In genomic region chrX:71128915-71129765, GRCh38 we compare ENCODE assay signal across 8 cellular contexts. TPM values are rescaled to one million over a fixed set of nuclear protein-coding genes. Genes with fewer than 3 reads are reported as not detected.
DNase-seq lines count a peak whose midpoint lies in the region; ATAC-seq and TF ChIP-seq lines count a peak whose summit lies in the region.

No MANE protein-coding gene starts in this region.

- intact Hi-C loops in body of pancreas (cut with DNase I): no loop called here

- no peak for TF ChIP-seq POLR2A in body of pancreas (IDR thresholded peaks at IDR 0.05)

- H3K4me3 ChIP-seq in AG10803 (ENCODE audit: low read length): no peak overlapping the region
- no peak overlapping the region for H3K4me3 ChIP-seq in MG63
- H3K4me3 ChIP-seq in WI38 (ENCODE audit: low read depth, low read length): no peak overlapping the region
- no peak overlapping the region for H3K4me3 ChIP-seq in body of pancreas

- peak; percentile 45 for DNase-seq in AG10803 (ENCODE audit: low read depth)
- DNase-seq in MG63: peak; percentile 12
- peak; percentile 71 to 79 (median 72) for DNase-seq in body of pancreas
- peak; percentile 63 for DNase-seq in iris pigment epithelial cell (ENCODE audit: low read depth)
- DNase-seq in stimulated activated CD4-positive, alpha-beta T cell treated with anti-CD3 and anti-CD28 coated beads, Interleukin-1b, Interleukin-23, amount 100 ng/mL, for 48 hours: peak; percentile 69

- H3K36me3 ChIP-seq in MG63 (peaks cover 9% of the 10 kb centered on the region), body of pancreas (replicated peaks in 1 of 2; ENCODE audit: insufficient read depth in 1 of 2, low read depth in 2 of 2) (peaks cover 0 to 2% of the 10 kb centered on the region in 2 donors)

- H3K4me1 ChIP-seq in body of pancreas: peaks cover 16% of the 10 kb centered on the region

- 22 to 40% methylated on average over 9 to 18 of the region's 18 CpGs for WGBS in body of pancreas, 2 donors

- no peaks in the 10 kb centered on the region for H3K9me3 ChIP-seq in MG63
- no peaks in the 10 kb centered on the region for H3K9me3 ChIP-seq in body of pancreas

- TF ChIP-seq CTCF in AG10803 (conservative IDR thresholded peaks at IDR 0.05; ENCODE audit: low read length): peak; percentile 73
- TF ChIP-seq CTCF in WI38 (IDR thresholded peaks at IDR 0.05; ENCODE audit: low read depth, low read length): peak; percentile 70
- peak; percentile 41 to 74 (median 68) for TF ChIP-seq CTCF in body of pancreas (IDR thresholded peaks at IDR 0.05)

- H3K27me3 ChIP-seq in MG63 (no peaks in the 10 kb centered on the region), body of pancreas (no peaks in the 10 kb centered on the region)

- H3K27ac ChIP-seq in body of pancreas: no peak overlapping the region

- peak; percentile 72 for ATAC-seq in GM19043 (IDR thresholded peaks at IDR 0.05; ENCODE audit: low read depth, unreplicated experiment)
- peak; percentile 93 for ATAC-seq in body of pancreas
- ATAC-seq in GM21367 (IDR thresholded peaks at IDR 0.05; ENCODE audit: unreplicated experiment): no peak

RNA-seq across cellular contexts. Expression of gene MED12, which starts 10.7 kb away (rescaled TPM):
- total RNA-seq in MG63 (2014; rRNA removed; shearing (Covaris generic); ENCODE audit: low replicate concordance): 9.3 and 11.1 TPM in 2 replicates
- total RNA-seq in body of pancreas: 10 to 100 TPM; 26.4 to 83.0 TPM

RNA-seq across cellular contexts. Expression of gene NLGN3, which starts 15.5 kb away (rescaled TPM):
- 0.07 and 0.10 TPM in 2 replicates for total RNA-seq in MG63 (2014; rRNA removed; shearing (Covaris generic); ENCODE audit: low replicate concordance)
- 1 to 10 TPM in 1 of 2 donors, not detected in 1; 1.0 TPM for total RNA-seq in body of pancreas

RNA-seq across cellular contexts. Expression of gene IL2RG, which starts 17.8 kb away (rescaled TPM):
- not detected in 2 replicates for total RNA-seq in MG63 (2014; rRNA removed; shearing (Covaris generic); ENCODE audit: low replicate concordance)
- 1 to 10 TPM in 1 of 2 donors, under 1 TPM in 1; 0.52 to 8.2 TPM for total RNA-seq in body of pancreas

RNA-seq across cellular contexts. Expression of gene CXorf65, which starts 22.6 kb away (rescaled TPM):
- total RNA-seq in MG63 (2014; rRNA removed; shearing (Covaris generic); ENCODE audit: low replicate concordance): not detected in 2 replicates
- not detected for total RNA-seq in body of pancreas

RNA-seq across cellular contexts. Expression of gene FOXO4, which starts 33.5 kb away (rescaled TPM):
- total RNA-seq in MG63 (2014; rRNA removed; shearing (Covaris generic); ENCODE audit: low replicate concordance): 3.8 and 4.9 TPM in 2 replicates
- total RNA-seq in body of pancreas: 10 to 100 TPM; 10.9 to 16.5 TPM

Comparison
In these comparisons a context has a peak if more than half of its experiments do, and no peak if none do; other contexts are left out.
1. DNase-seq: peak in every context shown above with its lines; median percentile 72 in body of pancreas; 69 in stimulated activated CD4-positive, alpha-beta T cell treated with anti-CD3 and anti-CD28 coated beads, Interleukin-1b, Interleukin-23, amount 100 ng/mL, for 48 hours; 63 in iris pigment epithelial cell; 45 in AG10803; 12 in MG63.